ENCODE assay signal across 20 cellular contexts in the genomic region with DNA sequence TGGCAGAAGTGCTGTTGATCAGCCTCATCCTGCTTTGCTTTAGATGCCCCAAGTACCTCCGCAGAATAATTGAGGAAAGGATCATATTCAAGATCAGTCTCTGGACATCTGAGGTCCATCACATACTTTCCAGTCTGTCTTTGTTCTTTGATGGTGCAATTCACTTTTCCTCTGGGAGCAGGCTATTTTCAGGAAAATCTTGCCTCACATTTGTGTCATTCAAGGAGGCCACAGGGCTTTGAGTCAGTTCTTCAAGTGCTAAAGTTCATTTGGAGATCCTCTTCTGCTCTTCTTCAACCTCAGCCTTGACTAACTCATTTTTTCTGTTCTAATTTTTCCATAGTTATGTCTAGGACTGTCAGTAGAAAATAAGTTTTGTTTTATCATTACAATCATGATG. TPM values are rescaled to one million over a fixed set of nuclear protein-coding genes. Genes with fewer than 3 reads are reported as not detected.
DNase-seq lines count a peak whose midpoint lies in the region; TF ChIP-seq lines count a peak whose summit lies in the region.
"Had no signal": no experiment of that assay in that cellular context is flagged by ENCODE, and none has a peak within 500 bp of the region (broad histone marks: within the 10 kb centered on the region; RNA-seq: fewer than 3 reads in every experiment).

No MANE protein-coding gene starts in this region.

- H3K4me3 ChIP-seq in adipocyte (ENCODE audit: low read length), result peak overlapping the region; percentile 36
- H3K4me3 ChIP-seq in fibroblast of the aortic adventitia (ENCODE audit: low read depth, low read length), result no peak overlapping the region
- H3K4me3 ChIP-seq in skeletal muscle cell (ENCODE audit: low read depth, low read length), result no peak overlapping the region
- H3K4me3 ChIP-seq: GM23338 had no signal

- H3K4me1 ChIP-seq in adipocyte (ENCODE audit: control insufficient read depth, insufficient read depth, low read length), result peaks cover 40% of the 10 kb centered on the region

- intact Hi-C loops in posterior cingulate gyrus (cut with DNase I), result loop anchor here (5.0 kb wide), 1 partner anchor 269 kb away; no protein-coding TSS in a partner anchor

- DNase-seq in GM03348 (ENCODE audit: low spot score), result peak; percentile 9
- DNase-seq in adipocyte (ENCODE audit: low read depth), result peak; percentile 12
- DNase-seq in fibroblast of the aortic adventitia (ENCODE audit: low read depth), result peak; percentile 20
- DNase-seq in skeletal muscle cell (ENCODE audit: low read depth), result peak; percentile 27
- DNase-seq in cortex of kidney (lab: John Stamatoyannopoulos, UW), result no peak
- no peak for DNase-seq in DMS153 (lab: John Stamatoyannopoulos, UW)
- no peak for DNase-seq in activated CD8-positive, alpha-beta memory T cell treated with anti-CD3 and anti-CD28 coated beads for 24 hours
- DNase-seq in posterior cingulate gyrus, result no peak
- DNase-seq: CD4-positive, CD25-positive, alpha-beta regulatory T cell; DMS79; HCEC 1CT; NCI-H1417; NCI-H1694 treated with DMSO at 0.1 percent for 48 hours; NCI-H2081 treated with DMSO at 0.1 percent for 48 hours; NCI-H2227 treated with DMSO at 0.1 percent for 48 hours; NCI-H510A; NCI-H82 had no signal

- no peak for TF ChIP-seq CTCF in fibroblast of the aortic adventitia (IDR thresholded peaks at IDR 0.05; ENCODE audit: insufficient read depth, low read length)

- H3K9me3 ChIP-seq in adipocyte (ENCODE audit: control insufficient read depth, low read length), result no peaks in the 10 kb centered on the region

- no peaks in the 10 kb centered on the region for H3K27me3 ChIP-seq in adipocyte (replicated peaks; ENCODE audit: control insufficient read depth, insufficient read depth, low read length)

- peak overlapping the region; percentile 16 for H3K9ac ChIP-seq in adipocyte (ENCODE audit: low read length)

- H3K36me3 ChIP-seq in adipocyte (ENCODE audit: control insufficient read depth, insufficient read depth, low read length, severe bottlenecking), result no peaks in the 10 kb centered on the region

RNA-seq across cellular contexts. Expression of gene EQTN, which starts 18.6 kb away (rescaled TPM):
- not detected in 2 replicates for total RNA-seq in fibroblast of the aortic adventitia (ENCODE audit: low replicate concordance)
- total RNA-seq: A673; CD4-positive, CD25-positive, alpha-beta regulatory T cell; M059J had no signal

Comparison
In these comparisons a context has a peak if more than half of its experiments do, and no peak if none do; other contexts are left out.
1. DNase-seq: peak in GM03348 (single experiment), adipocyte (single experiment), fibroblast of the aortic adventitia (single experiment) and skeletal muscle cell (single experiment); none in cortex of kidney (single experiment), DMS153 (single experiment), activated CD8-positive, alpha-beta memory T cell treated with anti-CD3 and anti-CD28 coated beads for 24 hours (single experiment) and posterior cingulate gyrus (0 of 10).